In the genomic region with DNA sequence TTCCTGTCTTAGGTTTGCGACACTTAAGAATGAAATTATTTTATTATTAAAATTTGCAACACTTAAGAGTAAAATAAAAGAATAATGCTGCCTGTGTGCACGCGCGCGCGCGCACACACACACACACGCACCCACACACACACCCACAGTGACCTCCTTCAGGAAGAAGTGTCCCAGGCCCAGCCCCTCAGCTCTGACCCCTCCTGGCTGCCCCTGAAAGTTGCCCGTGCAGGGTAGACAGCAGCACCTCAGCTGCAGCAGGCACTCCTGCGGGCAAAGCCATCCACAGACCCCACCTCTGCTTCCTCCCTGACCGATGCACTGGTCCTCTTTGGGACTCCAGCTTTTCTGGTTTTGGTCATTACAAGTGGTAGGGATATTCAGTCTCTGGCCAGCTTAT, we compare ENCODE assay signal across 36 cellular contexts.
"Had no signal": no experiment of that assay in that cellular context is flagged by ENCODE, and none has a peak within 500 bp of the region (broad histone marks: within the 10 kb centered on the region; RNA-seq: fewer than 3 reads in every experiment).

No MANE protein-coding gene starts in this region.

- H3K9me3 ChIP-seq: adrenal gland, body of pancreas, breast epithelium, colonic mucosa, gastrocnemius medialis, heart left ventricle had no signal

- H3K9me3 Mint-ChIP-seq: activated CD4-positive, alpha-beta memory T cell treated with anti-CD3 and anti-CD28 coated beads, Interleukin-2, amount 10 ng/mL, durations not matched to agents 7 days and 5 days; activated naive CD4-positive, alpha-beta T cell treated with anti-CD3 and anti-CD28 coated beads, Interleukin-2, amount 50 U/mL, for 24 hours; activated naive CD8-positive, alpha-beta T cell treated with anti-CD3 and anti-CD28 coated beads for 36 hours; activated naive CD8-positive, alpha-beta T cell treated with anti-CD3 and anti-CD28 coated beads, Interleukin-2, amount 50 U/mL, for 24 hours; activated T-cell treated with anti-CD3 and anti-CD28 coated beads, Interleukin-2, amount 50 U/mL, for 24 hours had no signal

- H3K4me1 ChIP-seq: adrenal gland, body of pancreas, breast epithelium, colonic mucosa, foreskin keratinocyte, gastrocnemius medialis had no signal

- H3K36me3 Mint-ChIP-seq: activated naive CD4-positive, alpha-beta T cell treated with anti-CD3 and anti-CD28 coated beads, Interleukin-2, amount 50 U/mL, for 24 hours; activated naive CD8-positive, alpha-beta T cell treated with anti-CD3 and anti-CD28 coated beads for 36 hours had no signal

- DNase-seq: activated CD4-positive, alpha-beta memory T cell treated with anti-CD3 and anti-CD28 coated beads, Interleukin-2, amount 10 ng/mL, durations not matched to agents 7 days and 5 days; activated CD4-positive, alpha-beta T cell treated with anti-CD3 and anti-CD28 coated beads for 36 hours; activated CD4-positive, alpha-beta T cell treated with anti-CD3 and anti-CD28 coated beads, Interleukin-2, amount 10 ng/mL, durations not matched to agents 24 days and 14 days; activated CD4-positive, alpha-beta T cell treated with anti-CD3 and anti-CD28 coated beads, Interleukin-2, amount 50 U/mL, for 4 hours; activated CD4-positive, CD25-positive, alpha-beta regulatory T cell; activated CD4-positive, CD25-positive, alpha-beta regulatory T cell treated with anti-CD3 and anti-CD28 coated beads, Interleukin-2, amount 50 U/mL, for 72 hours; activated CD8-positive, alpha-beta memory T cell treated with anti-CD3 and anti-CD28 coated beads, Interleukin-2, amount 50 U/mL, for 48 hours; activated effector memory CD4-positive, alpha-beta T cell treated with Interleukin-2 at 50 U/mL for 16 hours; activated gamma-delta T cell treated with Interleukin-2 at 50 U/mL for 16 hours; activated naive CD4-positive, alpha-beta T cell treated with Interleukin-2 at 50 U/mL for 16 hours; activated naive CD8-positive, alpha-beta T cell treated with anti-CD3 and anti-CD28 coated beads for 36 hours; activated naive CD8-positive, alpha-beta T cell treated with anti-CD3 and anti-CD28 coated beads, Interleukin-2, amount 50 U/mL, for 24 hours; activated T-cell treated with anti-CD3 and anti-CD28 coated beads for 4 hours; activated T-cell treated with anti-CD3 and anti-CD28 coated beads, Interleukin-2, amount 50 U/mL, for 24 hours; activated T-cell treated with anti-CD3 and anti-CD28 coated beads, Interleukin-2, amount 50 U/mL, for 72 hours; adrenal gland; amygdala; aorta; body of pancreas; central memory CD4-positive, alpha-beta T cell; cerebellar nuclear complex; colonic mucosa; effector CD8-positive, alpha-beta T cell; foreskin keratinocyte; gastrocnemius medialis; glutamatergic neuron; heart left ventricle; T-helper 1 cell; T-helper 17 cell; T1000; WERI-Rb-1 had no signal

- H3K4me3 ChIP-seq: adrenal gland, body of pancreas, breast epithelium, cardiac muscle cell, colonic mucosa, gastrocnemius medialis, heart left ventricle had no signal

- H3K27ac Mint-ChIP-seq: activated CD4-positive, alpha-beta memory T cell treated with anti-CD3 and anti-CD28 coated beads, Interleukin-2, amount 10 ng/mL, durations not matched to agents 7 days and 5 days; activated CD4-positive, alpha-beta T cell treated with anti-CD3 and anti-CD28 coated beads for 36 hours; activated naive CD8-positive, alpha-beta T cell treated with anti-CD3 and anti-CD28 coated beads for 36 hours; activated naive CD8-positive, alpha-beta T cell treated with anti-CD3 and anti-CD28 coated beads, Interleukin-2, amount 50 U/mL, for 24 hours; activated T-cell treated with anti-CD3 and anti-CD28 coated beads, Interleukin-2, amount 50 U/mL, for 24 hours; activated T-cell treated with anti-CD3 and anti-CD28 coated beads, Interleukin-2, amount 50 U/mL, for 72 hours; T-helper 17 cell; T-helper 2 cell treated with Interferon-gamma antibody and Interleukin-4, amounts not matched to agents 5 μg/mL and 100 μg/mL, for 36 hours had no signal

- H3K36me3 ChIP-seq: adrenal gland, breast epithelium, cardiac muscle cell, colonic mucosa, gastrocnemius medialis, heart left ventricle, WERI-Rb-1 had no signal

- H3K4me1 Mint-ChIP-seq: activated CD4-positive, alpha-beta memory T cell treated with anti-CD3 and anti-CD28 coated beads, Interleukin-2, amount 10 ng/mL, durations not matched to agents 7 days and 5 days; activated CD4-positive, alpha-beta T cell treated with anti-CD3 and anti-CD28 coated beads for 36 hours; activated CD4-positive, alpha-beta T cell treated with anti-CD3 and anti-CD28 coated beads, Interleukin-2, amount 10 ng/mL, durations not matched to agents 24 days and 14 days; activated naive CD4-positive, alpha-beta T cell treated with anti-CD3 and anti-CD28 coated beads, Interleukin-2, amount 50 U/mL, for 24 hours; activated naive CD8-positive, alpha-beta T cell treated with anti-CD3 and anti-CD28 coated beads, Interleukin-2, amount 50 U/mL, for 24 hours; T-helper 17 cell had no signal

- H3K27me3 ChIP-seq: adrenal gland, body of pancreas, breast epithelium, cardiac muscle cell, colonic mucosa, foreskin keratinocyte, gastrocnemius medialis, heart left ventricle had no signal

- H3K4me3 Mint-ChIP-seq: activated CD4-positive, alpha-beta memory T cell treated with anti-CD3 and anti-CD28 coated beads, Interleukin-2, amount 10 ng/mL, durations not matched to agents 7 days and 5 days; activated CD4-positive, alpha-beta T cell treated with anti-CD3 and anti-CD28 coated beads for 36 hours; activated CD4-positive, alpha-beta T cell treated with anti-CD3 and anti-CD28 coated beads, Interleukin-2, amount 10 ng/mL, durations not matched to agents 24 days and 14 days; activated naive CD4-positive, alpha-beta T cell treated with anti-CD3 and anti-CD28 coated beads, Interleukin-2, amount 50 U/mL, for 24 hours; activated naive CD8-positive, alpha-beta T cell treated with anti-CD3 and anti-CD28 coated beads for 36 hours; activated naive CD8-positive, alpha-beta T cell treated with anti-CD3 and anti-CD28 coated beads, Interleukin-2, amount 50 U/mL, for 24 hours; activated T-cell treated with anti-CD3 and anti-CD28 coated beads, Interleukin-2, amount 50 U/mL, for 24 hours; activated T-cell treated with anti-CD3 and anti-CD28 coated beads, Interleukin-2, amount 50 U/mL, for 72 hours; T-helper 17 cell; T-helper 2 cell treated with Interferon-gamma antibody and Interleukin-4, amounts not matched to agents 5 μg/mL and 100 μg/mL, for 36 hours had no signal

- ATAC-seq: activated CD4-positive, alpha-beta T cell treated with anti-CD3 and anti-CD28 coated beads for 36 hours; activated naive CD8-positive, alpha-beta T cell treated with anti-CD3 and anti-CD28 coated beads, Interleukin-2, amount 50 U/mL, for 24 hours; activated T-cell treated with anti-CD3 and anti-CD28 coated beads, Interleukin-2, amount 50 U/mL, for 72 hours; body of pancreas; esophagus mucosa; foreskin keratinocyte; gastrocnemius medialis; heart left ventricle; T-helper 17 cell had no signal

- H3K27me3 Mint-ChIP-seq: activated CD4-positive, alpha-beta memory T cell treated with anti-CD3 and anti-CD28 coated beads, Interleukin-2, amount 10 ng/mL, durations not matched to agents 7 days and 5 days; activated CD4-positive, alpha-beta T cell treated with anti-CD3 and anti-CD28 coated beads for 36 hours; activated CD4-positive, alpha-beta T cell treated with anti-CD3 and anti-CD28 coated beads, Interleukin-2, amount 10 ng/mL, durations not matched to agents 24 days and 14 days; activated naive CD4-positive, alpha-beta T cell treated with anti-CD3 and anti-CD28 coated beads, Interleukin-2, amount 50 U/mL, for 24 hours; activated naive CD8-positive, alpha-beta T cell treated with anti-CD3 and anti-CD28 coated beads for 36 hours; activated naive CD8-positive, alpha-beta T cell treated with anti-CD3 and anti-CD28 coated beads, Interleukin-2, amount 50 U/mL, for 24 hours; T-helper 17 cell had no signal

- H3K27ac ChIP-seq: adrenal gland, body of pancreas, breast epithelium, cardiac muscle cell, colonic mucosa, foreskin keratinocyte, gastrocnemius medialis, heart left ventricle, WERI-Rb-1 had no signal
